In the genomic region with DNA sequence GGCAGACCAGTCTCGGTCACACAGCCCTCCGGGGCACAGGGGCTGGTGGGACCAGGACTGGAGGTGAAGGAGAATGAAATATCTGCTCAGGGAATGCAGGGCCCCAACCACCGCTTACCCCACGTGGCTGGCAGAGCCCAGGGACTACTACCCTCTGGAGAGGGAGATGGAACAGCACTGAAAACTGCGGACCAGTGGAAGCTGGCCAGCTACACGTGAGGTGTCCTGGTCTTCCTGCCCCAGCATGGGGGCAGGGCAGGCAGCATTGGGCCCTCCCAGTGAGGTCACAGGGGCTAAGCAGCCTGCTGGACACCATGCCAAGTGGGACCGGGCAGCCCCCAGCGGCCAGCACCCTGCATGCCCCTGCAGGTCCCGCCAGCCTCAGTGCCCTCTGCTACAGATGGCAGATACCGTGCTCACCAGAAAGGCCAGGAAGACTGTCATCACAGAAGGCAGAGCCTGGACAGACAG, we compare ENCODE assay signal across 11 cellular contexts.
DNase-seq lines count a peak whose midpoint lies in the region; ATAC-seq, FAIRE-seq and TF ChIP-seq lines count a peak whose summit lies in the region.
"Had no signal": no experiment of that assay in that cellular context is flagged by ENCODE, and none has a peak within 500 bp of the region (broad histone marks: within the 10 kb centered on the region; RNA-seq: fewer than 3 reads in every experiment).

No MANE protein-coding gene starts in this region.

- 94% methylated on average over 8 of the region's 10 CpGs for WGBS in HepG2 (ENCODE audit: low lambda C conversion rate)
- WGBS in smooth muscle cell (ENCODE audit: low lambda C conversion rate): 83% methylated on average over 10 of the region's 10 CpGs

- H3K9ac ChIP-seq in HepG2 (ENCODE audit: insufficient read depth, low read depth, low read length) (no peak overlapping the region), smooth muscle cell (ENCODE audit: low read depth) (peak overlapping the region; percentile 63)

- TF ChIP-seq POLR2A in breast epithelium (IDR thresholded peaks at IDR 0.05): no peak
- no peak for TF ChIP-seq POLR2A in HepG2 (IDR thresholded peaks at IDR 0.05; ENCODE audit: insufficient read depth in 1 of 2, low read depth in 2 of 2, low read length in 2 of 2)
- TF ChIP-seq POLR2A in H54 (IDR thresholded peaks at IDR 0.05; ENCODE audit: low read depth, low read length): no peak

- no peaks in the 10 kb centered on the region for H3K27me3 Mint-ChIP-seq in Caco-2 (ENCODE audit: insufficient read depth, unreplicated experiment)

- H3K9me3 ChIP-seq in Caco-2: no peaks in the 10 kb centered on the region
- no peaks in the 10 kb centered on the region for H3K9me3 ChIP-seq in breast epithelium
- no peaks in the 10 kb centered on the region for H3K9me3 ChIP-seq in HepG2 (ENCODE audit: low read length)
- H3K9me3 ChIP-seq in smooth muscle cell (replicated peaks; ENCODE audit: low read depth): no peaks in the 10 kb centered on the region

- in situ Hi-C loops in HepG2 (cut with HindIII; ENCODE audit: extremely low pct_ligation_motif_present, low pct_unique_long_range_greater_than_20kb): no loop called here

- H3K9me3 Mint-ChIP-seq in Caco-2 (ENCODE audit: unreplicated experiment): no peaks in the 10 kb centered on the region

- H3K36me3 ChIP-seq in Caco-2 (ENCODE audit: control insufficient read depth, insufficient read depth, low read length): no peaks in the 10 kb centered on the region
- H3K36me3 ChIP-seq in breast epithelium: no peaks in the 10 kb centered on the region
- H3K36me3 ChIP-seq in HepG2 (replicated peaks in 1 of 2; ENCODE audit: control insufficient read depth in 1 of 2, insufficient read depth in 2 of 2, low read length in 2 of 2): no peaks in the 10 kb centered on the region
- no peaks in the 10 kb centered on the region for H3K36me3 ChIP-seq in smooth muscle cell (ENCODE audit: low read depth)
- H3K36me3 ChIP-seq in H7 (replicated peaks; ENCODE audit: control insufficient read depth, insufficient read depth, low read length): no peaks in the 10 kb centered on the region

- ATAC-seq in HepG2: no peak
- no peak for ATAC-seq in HG03378 (IDR thresholded peaks at IDR 0.05; ENCODE audit: unreplicated experiment)
- no peak for ATAC-seq in HG03045 (IDR thresholded peaks at IDR 0.05; ENCODE audit: unreplicated experiment)

- H3K36me3 Mint-ChIP-seq in Caco-2 (ENCODE audit: insufficient read depth, unreplicated experiment): no peaks in the 10 kb centered on the region

- CTCF ChIA-PET in Caco-2 (lab: Charles Lee) (no interaction called here), HepG2 (lab: Yijun Ruan, JAX; ENCODE audit: low intra/inter-chr PET ratio, low total read pairs) (no interaction called here)

- BruUV-seq in Caco-2 (replicated peaks; lab: Mats Ljungman, UMichigan): no TSS peak
- BruUV-seq in HepG2 (replicated peaks; lab: Mats Ljungman, UMichigan): no TSS peak

- peak overlapping the region; percentile 50 to 57 for H3K27ac ChIP-seq in breast epithelium
- H3K27ac ChIP-seq in HepG2 (ENCODE audit: extremely low read length, insufficient read depth, low read length): no peak overlapping the region
- peak overlapping the region; percentile 89 for H3K27ac ChIP-seq in smooth muscle cell (ENCODE audit: low read depth)
- H3K27ac ChIP-seq: PC-9 had no signal

- H3F3A ChIP-seq in smooth muscle cell (ENCODE audit: low read depth): peaks cover 14% of the 10 kb centered on the region

- H3K27ac Mint-ChIP-seq in Caco-2 (ENCODE audit: unreplicated experiment): peak overlapping the region; percentile 42

- intact Hi-C loops in Caco-2 (cut with micrococcal nuclease; ENCODE audit: unreplicated experiment): no loop called here
- intact Hi-C loops in breast epithelium (cut with DNase I; ENCODE audit: low total_unique reads): no loop called here
- intact Hi-C loops in HepG2 (cut with micrococcal nuclease; ENCODE audit: unreplicated experiment): no loop called here

- no peak overlapping the region for H3K4me3 Mint-ChIP-seq in Caco-2 (ENCODE audit: unreplicated experiment)

- H3K79me2 ChIP-seq in HepG2 (ENCODE audit: insufficient read depth, low read length): peaks cover under 1% of the 10 kb centered on the region
- H3K79me2 ChIP-seq in smooth muscle cell (ENCODE audit: low read depth): peaks cover 9% of the 10 kb centered on the region

- FAIRE-seq in HepG2 (lab: Jason Lieb, UNC): no peak
- FAIRE-seq in H54 (lab: Jason Lieb, UNC): no peak

- TF ChIP-seq CTCF in Caco-2 (IDR thresholded peaks at IDR 0.05; ENCODE audit: insufficient read depth in 1 of 2, low read depth in 1 of 2, low read length in 1 of 2, severe bottlenecking in 1 of 2, unreplicated experiment in 1 of 2) (no peak), breast epithelium (IDR thresholded peaks at IDR 0.05) (no peak), HepG2 (CRISPR knock-in tag; IDR thresholded peaks at IDR 0.05) (no peak), smooth muscle cell (IDR thresholded peaks at IDR 0.05; ENCODE audit: borderline replicate concordance, insufficient read depth, poor library complexity, severe bottlenecking) (no peak)

- DNase-seq in Caco-2: no peak
- no peak for DNase-seq in breast epithelium (ENCODE audit: low spot score in 2 of 2)
- no peak for DNase-seq in HepG2 (ENCODE audit: low spot score)
- DNase-seq in smooth muscle cell (lab: John Stamatoyannopoulos, UW; ENCODE audit: unreplicated experiment): no peak
- no peak for DNase-seq in H7
- no peak for DNase-seq in H54 (ENCODE audit: insufficient read length, low spot score)
- DNase-seq: dermis blood vessel endothelial cell, NCI-H187 treated with DMSO at 0.1 percent for 48 hours had no signal

- H3K27me3 ChIP-seq in Caco-2 (replicated peaks; ENCODE audit: control insufficient read depth, insufficient read depth, low read length): no peaks in the 10 kb centered on the region
- H3K27me3 ChIP-seq in breast epithelium: no peaks in the 10 kb centered on the region
- H3K27me3 ChIP-seq in HepG2 (ENCODE audit: control insufficient read depth in 1 of 2, insufficient read depth in 2 of 2, low read length in 2 of 2): no peaks in the 10 kb centered on the region
- no peaks in the 10 kb centered on the region for H3K27me3 ChIP-seq in smooth muscle cell (ENCODE audit: low read depth)
- H3K27me3 ChIP-seq in H7 (ENCODE audit: control insufficient read depth, insufficient read depth, low read length): no peaks in the 10 kb centered on the region

- POLR2A ChIA-PET in Caco-2 (lab: Charles Lee) (no interaction called here), HepG2 (lab: Yijun Ruan, JAX) (no interaction called here)

- TF ChIP-seq EP300 in HepG2 (IDR thresholded peaks at IDR 0.05; ENCODE audit: low read depth in 2 of 2, low read length in 2 of 2): no peak
- TF ChIP-seq EP300 in HepG2 (CRISPR knock-in tag; IDR thresholded peaks at IDR 0.05; ENCODE audit: borderline replicate concordance): no peak

- no peak overlapping the region for H3K4me2 ChIP-seq in HepG2 (ENCODE audit: low read depth, low read length)
- peak overlapping the region; percentile 76 for H3K4me2 ChIP-seq in smooth muscle cell
- H3K4me2 ChIP-seq: PC-9 had no signal

- no peak for TF ChIP-seq RAD21 in HepG2 (CRISPR knock-in tag; IDR thresholded peaks at IDR 0.05)

- peaks cover 18% of the 10 kb centered on the region; the same call in 1 of the 2 replicates for H4K20me1 ChIP-seq in HepG2 (ENCODE audit: insufficient read depth, low read length)
- H4K20me1 ChIP-seq in smooth muscle cell (ENCODE audit: low read depth): peaks cover 6% of the 10 kb centered on the region

- no peak overlapping the region for H3K4me3 ChIP-seq in Caco-2 (ENCODE audit: low read depth, low read length)
- H3K4me3 ChIP-seq in breast epithelium: no peak overlapping the region
- H3K4me3 ChIP-seq in HepG2 (replicated peaks in 1 of 3; ENCODE audit: insufficient read depth in 1 of 3, low read depth in 2 of 3, low read length in 3 of 3): no peak overlapping the region
- H3K4me3 ChIP-seq in smooth muscle cell: no peak overlapping the region
- H3K4me3 ChIP-seq in H7 (ENCODE audit: insufficient read depth, low read depth, low read length): no peak overlapping the region
- H3K4me3 ChIP-seq: PC-9 had no signal

- peaks cover 18% of the 10 kb centered on the region for H3K4me1 Mint-ChIP-seq in Caco-2 (ENCODE audit: low read depth, unreplicated experiment)

- no peak overlapping the region for H2AFZ ChIP-seq in HepG2 (ENCODE audit: low read length)
- no peak overlapping the region for H2AFZ ChIP-seq in smooth muscle cell (ENCODE audit: low read depth)
- H2AFZ ChIP-seq: PC-9 had no signal

- no peaks in the 10 kb centered on the region for H3K4me1 ChIP-seq in Caco-2
- peaks cover 12 to 15% of the 10 kb centered on the region in 2 donors for H3K4me1 ChIP-seq in breast epithelium
- H3K4me1 ChIP-seq in HepG2 (ENCODE audit: insufficient read depth, low read length): peaks cover 26% of the 10 kb centered on the region
- peaks cover 39% of the 10 kb centered on the region for H3K4me1 ChIP-seq in smooth muscle cell (ENCODE audit: low read depth)

TF ChIP-seq in HepG2, 621 proteins besides CTCF, POLR2A, EP300 and RAD21 (continues in another document):
- no peak for TF ChIP-seq ZNF337 (CRISPR knock-in tag; IDR thresholded peaks at IDR 0.05; ENCODE audit: borderline replicate concordance, low read depth)
- TF ChIP-seq, protein P1, sequence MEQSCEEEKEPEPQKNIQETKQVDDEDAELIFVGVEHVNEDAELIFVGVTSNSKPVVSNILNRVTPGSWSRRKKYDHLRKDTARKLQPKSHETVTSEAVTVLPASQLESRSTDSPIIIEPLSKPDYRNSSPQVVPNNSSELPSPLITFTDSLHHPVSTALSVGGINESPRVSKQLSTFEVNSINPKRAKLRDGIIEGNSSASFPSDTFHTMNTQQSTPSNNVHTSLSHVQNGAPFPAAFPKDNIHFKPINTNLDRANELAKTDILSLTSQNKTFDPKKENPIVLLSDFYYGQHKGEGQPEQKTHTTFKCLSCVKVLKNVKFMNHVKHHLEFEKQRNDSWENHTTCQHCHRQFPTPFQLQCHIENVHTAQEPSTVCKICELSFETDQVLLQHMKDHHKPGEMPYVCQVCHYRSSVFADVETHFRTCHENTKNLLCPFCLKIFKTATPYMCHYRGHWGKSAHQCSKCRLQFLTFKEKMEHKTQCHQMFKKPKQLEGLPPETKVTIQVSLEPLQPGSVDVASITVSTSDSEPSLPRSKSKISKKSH (CRISPR knock-in tag; IDR thresholded peaks at IDR 0.05; ENCODE audit: borderline replicate concordance): 0 out of 2 replicates have a peak, but pooled peaks have one; percentile 5
- no peak for TF ChIP-seq NRL (CRISPR knock-in tag; IDR thresholded peaks at IDR 0.05; ENCODE audit: borderline replicate concordance)
- TF ChIP-seq ZNF382 (CRISPR knock-in tag; IDR thresholded peaks at IDR 0.05; ENCODE audit: borderline replicate concordance): no peak
- TF ChIP-seq, protein P2, sequence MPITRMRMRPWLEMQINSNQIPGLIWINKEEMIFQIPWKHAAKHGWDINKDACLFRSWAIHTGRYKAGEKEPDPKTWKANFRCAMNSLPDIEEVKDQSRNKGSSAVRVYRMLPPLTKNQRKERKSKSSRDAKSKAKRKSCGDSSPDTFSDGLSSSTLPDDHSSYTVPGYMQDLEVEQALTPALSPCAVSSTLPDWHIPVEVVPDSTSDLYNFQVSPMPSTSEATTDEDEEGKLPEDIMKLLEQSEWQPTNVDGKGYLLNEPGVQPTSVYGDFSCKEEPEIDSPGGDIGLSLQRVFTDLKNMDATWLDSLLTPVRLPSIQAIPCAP (CRISPR knock-in tag; IDR thresholded peaks at IDR 0.05; ENCODE audit: low read depth): no peak
- no peak for TF ChIP-seq MXD4 (CRISPR knock-in tag; IDR thresholded peaks at IDR 0.05)
